Comparison of ENCODE assay signal across 1 cellular context in genomic region chr12:108576660-108577234, GRCh38.
TF ChIP-seq lines count a peak whose summit lies in the region.

No MANE protein-coding gene starts in this region.

TF ChIP-seq in GM12878, 131 proteins besides CTCF, POLR2A, EP300 and RAD21:
- TF ChIP-seq BCL3 (IDR thresholded peaks at IDR 0.05; ENCODE audit: borderline replicate concordance, insufficient read depth, low read depth, low read length, poor library complexity, severe bottlenecking) (no peak), PAX5 (IDR thresholded peaks at IDR 0.05; ENCODE audit: borderline replicate concordance, low read depth, low read length) (peak; percentile 27; the same call in 1 of the 2 replicates), RUNX3 (IDR thresholded peaks at IDR 0.05; ENCODE audit: low read length) (peak; percentile 47)
